4 cellular contexts compared by ENCODE assay signal in the genomic region with DNA sequence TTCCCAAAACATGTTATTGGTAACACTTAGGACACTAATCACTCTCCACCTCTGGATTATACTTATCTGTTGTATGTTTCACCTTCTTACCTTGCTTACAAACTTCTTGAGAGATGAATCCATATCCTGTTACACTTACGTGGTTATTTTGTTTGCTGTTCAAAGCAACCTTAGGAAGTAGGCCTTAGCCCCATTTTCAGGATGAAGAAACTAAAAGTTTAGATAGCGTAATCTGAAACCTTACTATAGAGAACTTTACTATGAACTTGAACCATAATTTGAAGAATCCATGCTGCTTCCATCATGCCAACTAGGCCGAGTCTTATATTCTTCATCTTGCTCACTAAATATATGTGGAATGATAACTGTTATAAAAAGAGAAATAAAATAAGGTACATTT.
TF ChIP-seq lines count a peak whose summit lies in the region.

No MANE protein-coding gene starts in this region.

TF ChIP-seq in SK-N-SH treated with all-trans-retinoic acid at 6 μM for 48 hours, 23 proteins besides CTCF, POLR2A, EP300 and RAD21:
- TF ChIP-seq RARB (CRISPR knock-in tag; IDR thresholded peaks at IDR 0.05), result no peak
- TF ChIP-seq ZNF565 (CRISPR knock-in tag; conservative IDR thresholded peaks at IDR 0.05; ENCODE audit: low read depth), result no peak
- TF ChIP-seq, protein P1, sequence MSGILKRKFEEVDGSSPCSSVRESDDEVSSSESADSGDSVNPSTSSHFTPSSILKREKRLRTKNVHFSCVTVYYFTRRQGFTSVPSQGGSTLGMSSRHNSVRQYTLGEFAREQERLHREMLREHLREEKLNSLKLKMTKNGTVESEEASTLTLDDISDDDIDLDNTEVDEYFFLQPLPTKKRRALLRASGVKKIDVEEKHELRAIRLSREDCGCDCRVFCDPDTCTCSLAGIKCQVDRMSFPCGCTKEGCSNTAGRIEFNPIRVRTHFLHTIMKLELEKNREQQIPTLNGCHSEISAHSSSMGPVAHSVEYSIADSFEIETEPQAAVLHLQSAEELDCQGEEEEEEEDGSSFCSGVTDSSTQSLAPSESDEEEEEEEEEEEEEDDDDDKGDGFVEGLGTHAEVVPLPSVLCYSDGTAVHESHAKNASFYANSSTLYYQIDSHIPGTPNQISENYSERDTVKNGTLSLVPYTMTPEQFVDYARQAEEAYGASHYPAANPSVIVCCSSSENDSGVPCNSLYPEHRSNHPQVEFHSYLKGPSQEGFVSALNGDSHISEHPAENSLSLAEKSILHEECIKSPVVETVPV (CRISPR knock-in tag; IDR thresholded peaks at IDR 0.05), result no peak
- no peak for TF ChIP-seq ESRRG (CRISPR knock-in tag; IDR thresholded peaks at IDR 0.05)
- peak; percentile 3; the same call in 1 of the 2 replicates for TF ChIP-seq ZNF70 (CRISPR knock-in tag; IDR thresholded peaks at IDR 0.05)
- TF ChIP-seq ZFP3 (CRISPR knock-in tag; IDR thresholded peaks at IDR 0.05), result no peak
- TF ChIP-seq ZNF8 (CRISPR knock-in tag; IDR thresholded peaks at IDR 0.05), result no peak

TF ChIP-seq in SK-N-SH, 30 proteins besides CTCF, POLR2A, EP300 and RAD21:
- TF ChIP-seq CHD2 (IDR thresholded peaks at IDR 0.05; ENCODE audit: low read length, partially characterized antibody) (no peak), RCOR1 (IDR thresholded peaks at IDR 0.05; ENCODE audit: low read length) (no peak), FOSL2 (IDR thresholded peaks at IDR 0.05; ENCODE audit: borderline replicate concordance, low read depth) (no peak), TEAD4 (IDR thresholded peaks at IDR 0.05; ENCODE audit: borderline replicate concordance, insufficient read depth) (no peak), FOXM1 (IDR thresholded peaks at IDR 0.05; ENCODE audit: low read depth) (no peak), TAF1 (IDR thresholded peaks at IDR 0.05; ENCODE audit: borderline replicate concordance, low read depth, low read length) (no peak), SMC3 (IDR thresholded peaks at IDR 0.05; ENCODE audit: low read depth, low read length) (no peak), YY1 (IDR thresholded peaks at IDR 0.05; ENCODE audit: low read depth) (no peak)
- TF ChIP-seq, protein P2, sequence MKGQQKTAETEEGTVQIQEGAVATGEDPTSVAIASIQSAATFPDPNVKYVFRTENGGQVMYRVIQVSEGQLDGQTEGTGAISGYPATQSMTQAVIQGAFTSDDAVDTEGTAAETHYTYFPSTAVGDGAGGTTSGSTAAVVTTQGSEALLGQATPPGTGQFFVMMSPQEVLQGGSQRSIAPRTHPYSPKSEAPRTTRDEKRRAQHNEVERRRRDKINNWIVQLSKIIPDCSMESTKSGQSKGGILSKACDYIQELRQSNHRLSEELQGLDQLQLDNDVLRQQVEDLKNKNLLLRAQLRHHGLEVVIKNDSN (IDR thresholded peaks at IDR 0.05; ENCODE audit: borderline replicate concordance, low read depth), result no peak
- TF ChIP-seq, protein P3, sequence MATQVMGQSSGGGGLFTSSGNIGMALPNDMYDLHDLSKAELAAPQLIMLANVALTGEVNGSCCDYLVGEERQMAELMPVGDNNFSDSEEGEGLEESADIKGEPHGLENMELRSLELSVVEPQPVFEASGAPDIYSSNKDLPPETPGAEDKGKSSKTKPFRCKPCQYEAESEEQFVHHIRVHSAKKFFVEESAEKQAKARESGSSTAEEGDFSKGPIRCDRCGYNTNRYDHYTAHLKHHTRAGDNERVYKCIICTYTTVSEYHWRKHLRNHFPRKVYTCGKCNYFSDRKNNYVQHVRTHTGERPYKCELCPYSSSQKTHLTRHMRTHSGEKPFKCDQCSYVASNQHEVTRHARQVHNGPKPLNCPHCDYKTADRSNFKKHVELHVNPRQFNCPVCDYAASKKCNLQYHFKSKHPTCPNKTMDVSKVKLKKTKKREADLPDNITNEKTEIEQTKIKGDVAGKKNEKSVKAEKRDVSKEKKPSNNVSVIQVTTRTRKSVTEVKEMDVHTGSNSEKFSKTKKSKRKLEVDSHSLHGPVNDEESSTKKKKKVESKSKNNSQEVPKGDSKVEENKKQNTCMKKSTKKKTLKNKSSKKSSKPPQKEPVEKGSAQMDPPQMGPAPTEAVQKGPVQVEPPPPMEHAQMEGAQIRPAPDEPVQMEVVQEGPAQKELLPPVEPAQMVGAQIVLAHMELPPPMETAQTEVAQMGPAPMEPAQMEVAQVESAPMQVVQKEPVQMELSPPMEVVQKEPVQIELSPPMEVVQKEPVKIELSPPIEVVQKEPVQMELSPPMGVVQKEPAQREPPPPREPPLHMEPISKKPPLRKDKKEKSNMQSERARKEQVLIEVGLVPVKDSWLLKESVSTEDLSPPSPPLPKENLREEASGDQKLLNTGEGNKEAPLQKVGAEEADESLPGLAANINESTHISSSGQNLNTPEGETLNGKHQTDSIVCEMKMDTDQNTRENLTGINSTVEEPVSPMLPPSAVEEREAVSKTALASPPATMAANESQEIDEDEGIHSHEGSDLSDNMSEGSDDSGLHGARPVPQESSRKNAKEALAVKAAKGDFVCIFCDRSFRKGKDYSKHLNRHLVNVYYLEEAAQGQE (IDR thresholded peaks at IDR 0.05; ENCODE audit: low read depth, low read length), result no peak
TF ChIP-seq in SK-N-SH: peak in this region for 0.

TF ChIP-seq in HCT116, 20 proteins besides CTCF, POLR2A, EP300 and RAD21:
- no peak for TF ChIP-seq SRF (IDR thresholded peaks at IDR 0.05; ENCODE audit: low read depth)
- TF ChIP-seq EGR1 (IDR thresholded peaks at IDR 0.05; ENCODE audit: low read depth), result no peak
- TF ChIP-seq FOSL1 (IDR thresholded peaks at IDR 0.05; ENCODE audit: low read depth), result peak; percentile 31
- TF ChIP-seq, protein P4, sequence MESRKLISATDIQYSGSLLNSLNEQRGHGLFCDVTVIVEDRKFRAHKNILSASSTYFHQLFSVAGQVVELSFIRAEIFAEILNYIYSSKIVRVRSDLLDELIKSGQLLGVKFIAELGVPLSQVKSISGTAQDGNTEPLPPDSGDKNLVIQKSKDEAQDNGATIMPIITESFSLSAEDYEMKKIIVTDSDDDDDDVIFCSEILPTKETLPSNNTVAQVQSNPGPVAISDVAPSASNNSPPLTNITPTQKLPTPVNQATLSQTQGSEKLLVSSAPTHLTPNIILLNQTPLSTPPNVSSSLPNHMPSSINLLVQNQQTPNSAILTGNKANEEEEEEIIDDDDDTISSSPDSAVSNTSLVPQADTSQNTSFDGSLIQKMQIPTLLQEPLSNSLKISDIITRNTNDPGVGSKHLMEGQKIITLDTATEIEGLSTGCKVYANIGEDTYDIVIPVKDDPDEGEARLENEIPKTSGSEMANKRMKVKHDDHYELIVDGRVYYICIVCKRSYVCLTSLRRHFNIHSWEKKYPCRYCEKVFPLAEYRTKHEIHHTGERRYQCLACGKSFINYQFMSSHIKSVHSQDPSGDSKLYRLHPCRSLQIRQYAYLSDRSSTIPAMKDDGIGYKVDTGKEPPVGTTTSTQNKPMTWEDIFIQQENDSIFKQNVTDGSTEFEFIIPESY (IDR thresholded peaks at IDR 0.05; ENCODE audit: extremely low read depth, insufficient replicate concordance, low read length), result no peak
- TF ChIP-seq, protein P5, sequence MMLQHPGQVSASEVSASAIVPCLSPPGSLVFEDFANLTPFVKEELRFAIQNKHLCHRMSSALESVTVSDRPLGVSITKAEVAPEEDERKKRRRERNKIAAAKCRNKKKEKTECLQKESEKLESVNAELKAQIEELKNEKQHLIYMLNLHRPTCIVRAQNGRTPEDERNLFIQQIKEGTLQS (IDR thresholded peaks at IDR 0.05), result no peak

TF ChIP-seq in GM12878, 131 proteins besides CTCF, POLR2A, EP300 and RAD21:
- TF ChIP-seq KLF5 (IDR thresholded peaks at IDR 0.05; ENCODE audit: partially characterized antibody) (no peak), TCF3 (IDR thresholded peaks at IDR 0.05; ENCODE audit: borderline replicate concordance, insufficient read depth, low read depth, low read length) (no peak)
